ENCODE assay signal across 24 cellular contexts in the genomic region with DNA sequence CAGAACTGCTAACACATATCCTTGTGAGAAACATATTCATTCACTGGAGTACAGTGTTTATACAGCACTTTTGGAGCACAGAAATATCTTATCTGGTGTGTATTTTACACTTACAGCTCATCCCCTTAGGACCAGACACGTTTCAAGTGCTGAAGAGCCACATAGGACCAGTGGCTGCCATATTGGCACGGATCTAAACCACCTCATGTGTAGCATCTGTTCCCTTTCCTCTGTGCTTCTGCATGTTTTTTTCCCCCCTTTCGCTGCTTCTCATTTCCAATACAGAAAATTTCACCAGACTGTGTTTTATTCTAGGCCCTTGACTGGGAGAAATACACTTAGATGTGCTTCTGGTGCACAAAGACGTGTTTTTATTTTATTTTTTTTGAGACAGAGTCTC.
"Had no signal": no experiment of that assay in that cellular context is flagged by ENCODE, and none has a peak within 500 bp of the region (broad histone marks: within the 10 kb centered on the region; RNA-seq: fewer than 3 reads in every experiment).

No MANE protein-coding gene starts in this region.

- H3K4me3 Mint-ChIP-seq: stimulated activated effector memory CD8-positive, alpha-beta T cell treated with anti-CD3 and anti-CD28 coated beads, Interleukin-12 subunit alpha, Interleukin-12 subunit beta, amount 100 ng/mL, for 72 hours; stimulated activated memory B cell treated with anti-CD40 and anti-IgM and Interleukin-4, amounts not matched to agents 10 μg/mL and 1 μg/mL and 100 μg/mL, for 72 hours; stimulated activated naive B cell treated with anti-CD40 and anti-IgM and Interleukin-4, amounts not matched to agents 10 μg/mL and 1 μg/mL and 100 μg/mL, for 72 hours; stimulated activated naive CD8-positive, alpha-beta T cell treated with anti-CD3 and anti-CD28 coated beads, Interleukin-15, amount 100 ng/mL, for 72 hours; stimulated activated naive CD8-positive, alpha-beta T cell treated with anti-CD3 and anti-CD28 coated beads, Interleukin-15, Interleukin-2, amounts not matched to agents 100 ng/mL and 50 ng/mL, for 24 hours; type B pancreatic cell had no signal

- H3K4me1 Mint-ChIP-seq: stimulated activated effector memory CD8-positive, alpha-beta T cell treated with anti-CD3 and anti-CD28 coated beads, Interleukin-12 subunit alpha, Interleukin-12 subunit beta, amount 100 ng/mL, for 72 hours; stimulated activated memory B cell treated with anti-CD40 and anti-IgM and Interleukin-4, amounts not matched to agents 10 μg/mL and 1 μg/mL and 100 μg/mL, for 72 hours; stimulated activated naive B cell treated with anti-CD40 and anti-IgM and Interleukin-4, amounts not matched to agents 10 μg/mL and 1 μg/mL and 100 μg/mL, for 72 hours; stimulated activated naive CD8-positive, alpha-beta T cell treated with anti-CD3 and anti-CD28 coated beads, Interleukin-15, amount 100 ng/mL, for 72 hours had no signal

- H3K27me3 Mint-ChIP-seq: stimulated activated memory B cell treated with anti-CD40 and anti-IgM and Interleukin-4, amounts not matched to agents 10 μg/mL and 1 μg/mL and 100 μg/mL, for 72 hours; stimulated activated naive B cell treated with anti-CD40 and anti-IgM and Interleukin-4, amounts not matched to agents 10 μg/mL and 1 μg/mL and 100 μg/mL, for 72 hours; stimulated activated naive CD8-positive, alpha-beta T cell treated with anti-CD3 and anti-CD28 coated beads, Interleukin-15, amount 100 ng/mL, for 72 hours; stimulated activated naive CD8-positive, alpha-beta T cell treated with anti-CD3 and anti-CD28 coated beads, Interleukin-15, Interleukin-2, amounts not matched to agents 100 ng/mL and 50 ng/mL, for 24 hours; type B pancreatic cell had no signal

- H3K36me3 Mint-ChIP-seq: stimulated activated effector memory CD8-positive, alpha-beta T cell treated with anti-CD3 and anti-CD28 coated beads, Interleukin-12 subunit alpha, Interleukin-12 subunit beta, amount 100 ng/mL, for 72 hours; stimulated activated memory B cell treated with anti-CD40 and anti-IgM and Interleukin-4, amounts not matched to agents 10 μg/mL and 1 μg/mL and 100 μg/mL, for 72 hours; stimulated activated naive B cell treated with anti-CD40 and anti-IgM and Interleukin-4, amounts not matched to agents 10 μg/mL and 1 μg/mL and 100 μg/mL, for 72 hours; type B pancreatic cell had no signal

- DNase-seq: stimulated activated CD4-positive, alpha-beta T cell treated with anti-CD3 and anti-CD28 coated beads, Interleukin-2, amount 100 ng/mL, for 48 hours; stimulated activated CD4-positive, alpha-beta T cell treated with anti-CD3 and anti-CD28 coated beads, Interleukin-4, amount 100 ng/mL, for 1 hour; stimulated activated CD4-positive, alpha-beta T cell treated with anti-CD3 and anti-CD28 coated beads, Interleukin-4, amount 100 ng/mL, for 24 hours; stimulated activated CD4-positive, alpha-beta T cell treated with anti-CD3 and anti-CD28 coated beads, Interleukin-4, amount 100 ng/mL, for 4 hours; stimulated activated CD8-positive, alpha-beta memory T cell treated with anti-CD3 and anti-CD28 coated beads, Interleukin-4, amount 100 ng/mL, for 48 hours; stimulated activated naive B cell treated with anti-CD40 and anti-IgM and Interleukin-4, amounts not matched to agents 10 μg/mL and 1 μg/mL and 100 μg/mL, for 72 hours; stimulated activated naive CD4-positive, alpha-beta T cell; stimulated activated naive CD4-positive, alpha-beta T cell treated with Interleukin-2 at 50 U/mL for 16 hours; stimulated activated naive CD8-positive, alpha-beta T cell treated with anti-CD3 and anti-CD28 coated beads, Interleukin-15, amount 100 ng/mL, for 72 hours; stimulated activated naive CD8-positive, alpha-beta T cell treated with anti-CD3 and anti-CD28 coated beads, Interleukin-15, Interleukin-2, amounts not matched to agents 100 U/mL and 50 U/mL, for 24 hours; stomach; substantia nigra; testis; thyroid gland; tibial artery; transverse colon; trophoblast cell; upper lobe of left lung; upper lobe of right lung; uterus had no signal

- H3K9me3 Mint-ChIP-seq: stimulated activated effector memory CD8-positive, alpha-beta T cell treated with anti-CD3 and anti-CD28 coated beads, Interleukin-12 subunit alpha, Interleukin-12 subunit beta, amount 100 ng/mL, for 72 hours; stimulated activated memory B cell treated with anti-CD40 and anti-IgM and Interleukin-4, amounts not matched to agents 10 μg/mL and 1 μg/mL and 100 μg/mL, for 72 hours; stimulated activated naive B cell treated with anti-CD40 and anti-IgM and Interleukin-4, amounts not matched to agents 10 μg/mL and 1 μg/mL and 100 μg/mL, for 72 hours; stimulated activated naive CD8-positive, alpha-beta T cell treated with anti-CD3 and anti-CD28 coated beads, Interleukin-15, amount 100 ng/mL, for 72 hours; stimulated activated naive CD8-positive, alpha-beta T cell treated with anti-CD3 and anti-CD28 coated beads, Interleukin-15, Interleukin-2, amounts not matched to agents 100 ng/mL and 50 ng/mL, for 24 hours; type B pancreatic cell had no signal

- ATAC-seq: stimulated activated effector memory CD8-positive, alpha-beta T cell treated with anti-CD3 and anti-CD28 coated beads, Interleukin-12 subunit alpha, Interleukin-12 subunit beta, amount 100 ng/mL, for 72 hours; stimulated activated memory B cell treated with anti-CD40 and anti-IgM and Interleukin-4, amounts not matched to agents 10 μg/mL and 1 μg/mL and 100 μg/mL, for 72 hours; stimulated activated naive B cell treated with anti-CD40 and anti-IgM and Interleukin-4, amounts not matched to agents 10 μg/mL and 1 μg/mL and 100 μg/mL, for 72 hours; stimulated activated naive CD8-positive, alpha-beta T cell treated with anti-CD3 and anti-CD28 coated beads, Interleukin-15, amount 100 ng/mL, for 72 hours; stimulated activated naive CD8-positive, alpha-beta T cell treated with anti-CD3 and anti-CD28 coated beads, Interleukin-15, Interleukin-2, amounts not matched to agents 100 U/mL and 50 U/mL, for 24 hours; upper lobe of right lung had no signal

- H3K27ac Mint-ChIP-seq: stimulated activated effector memory CD8-positive, alpha-beta T cell treated with anti-CD3 and anti-CD28 coated beads, Interleukin-12 subunit alpha, Interleukin-12 subunit beta, amount 100 ng/mL, for 72 hours; stimulated activated memory B cell treated with anti-CD40 and anti-IgM and Interleukin-4, amounts not matched to agents 10 μg/mL and 1 μg/mL and 100 μg/mL, for 72 hours; stimulated activated naive B cell treated with anti-CD40 and anti-IgM and Interleukin-4, amounts not matched to agents 10 μg/mL and 1 μg/mL and 100 μg/mL, for 72 hours; stimulated activated naive CD8-positive, alpha-beta T cell treated with anti-CD3 and anti-CD28 coated beads, Interleukin-15, Interleukin-2, amounts not matched to agents 100 ng/mL and 50 ng/mL, for 24 hours; type B pancreatic cell had no signal
